In genomic region chr1:163035791-163036249, GRCh38 we compare ENCODE assay signal across 1 cellular context.
TF ChIP-seq lines count a peak whose summit lies in the region.

No MANE protein-coding gene starts in this region.

TF ChIP-seq in SK-N-SH, 30 proteins besides CTCF, POLR2A, EP300 and RAD21 (continued from another document):
- TF ChIP-seq, protein P1, sequence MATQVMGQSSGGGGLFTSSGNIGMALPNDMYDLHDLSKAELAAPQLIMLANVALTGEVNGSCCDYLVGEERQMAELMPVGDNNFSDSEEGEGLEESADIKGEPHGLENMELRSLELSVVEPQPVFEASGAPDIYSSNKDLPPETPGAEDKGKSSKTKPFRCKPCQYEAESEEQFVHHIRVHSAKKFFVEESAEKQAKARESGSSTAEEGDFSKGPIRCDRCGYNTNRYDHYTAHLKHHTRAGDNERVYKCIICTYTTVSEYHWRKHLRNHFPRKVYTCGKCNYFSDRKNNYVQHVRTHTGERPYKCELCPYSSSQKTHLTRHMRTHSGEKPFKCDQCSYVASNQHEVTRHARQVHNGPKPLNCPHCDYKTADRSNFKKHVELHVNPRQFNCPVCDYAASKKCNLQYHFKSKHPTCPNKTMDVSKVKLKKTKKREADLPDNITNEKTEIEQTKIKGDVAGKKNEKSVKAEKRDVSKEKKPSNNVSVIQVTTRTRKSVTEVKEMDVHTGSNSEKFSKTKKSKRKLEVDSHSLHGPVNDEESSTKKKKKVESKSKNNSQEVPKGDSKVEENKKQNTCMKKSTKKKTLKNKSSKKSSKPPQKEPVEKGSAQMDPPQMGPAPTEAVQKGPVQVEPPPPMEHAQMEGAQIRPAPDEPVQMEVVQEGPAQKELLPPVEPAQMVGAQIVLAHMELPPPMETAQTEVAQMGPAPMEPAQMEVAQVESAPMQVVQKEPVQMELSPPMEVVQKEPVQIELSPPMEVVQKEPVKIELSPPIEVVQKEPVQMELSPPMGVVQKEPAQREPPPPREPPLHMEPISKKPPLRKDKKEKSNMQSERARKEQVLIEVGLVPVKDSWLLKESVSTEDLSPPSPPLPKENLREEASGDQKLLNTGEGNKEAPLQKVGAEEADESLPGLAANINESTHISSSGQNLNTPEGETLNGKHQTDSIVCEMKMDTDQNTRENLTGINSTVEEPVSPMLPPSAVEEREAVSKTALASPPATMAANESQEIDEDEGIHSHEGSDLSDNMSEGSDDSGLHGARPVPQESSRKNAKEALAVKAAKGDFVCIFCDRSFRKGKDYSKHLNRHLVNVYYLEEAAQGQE (IDR thresholded peaks at IDR 0.05; ENCODE audit: low read depth, low read length) = 0 out of 2 replicates have a peak, but pooled peaks have one; percentile 41
- TF ChIP-seq NFIC (IDR thresholded peaks at IDR 0.05; ENCODE audit: borderline replicate concordance) (peak; percentile 93), YY1 (IDR thresholded peaks at IDR 0.05; ENCODE audit: low read depth) (peak; percentile 27; the same call in 1 of the 2 replicates), MEF2A (IDR thresholded peaks at IDR 0.05; ENCODE audit: borderline replicate concordance, low read depth) (0 out of 2 replicates have a peak, but pooled peaks have one; percentile 29), NRF1 (IDR thresholded peaks at IDR 0.05; ENCODE audit: low read depth, low read length) (no peak), FOSL2 (IDR thresholded peaks at IDR 0.05; ENCODE audit: borderline replicate concordance, low read depth) (peak; percentile 85), RFX5 (IDR thresholded peaks at IDR 0.05; ENCODE audit: low read length) (no peak), TCF12 (IDR thresholded peaks at IDR 0.05) (peak; percentile 90), MXI1 (IDR thresholded peaks at IDR 0.05; ENCODE audit: low read depth, low read length) (no peak), FOXJ3 (CRISPR knock-in tag; IDR thresholded peaks at IDR 0.05) (no peak), POLR2AphosphoS5 (IDR thresholded peaks at IDR 0.05; ENCODE audit: low read depth, low read length) (peak; percentile 76; the same call in 1 of the 2 replicates), ZBTB33 (IDR thresholded peaks at IDR 0.05; ENCODE audit: borderline replicate concordance, low read depth) (peak; percentile 64; the same call in 1 of the 2 replicates), TAF1 (IDR thresholded peaks at IDR 0.05; ENCODE audit: borderline replicate concordance, low read depth, low read length) (no peak), RXRA (IDR thresholded peaks at IDR 0.05; ENCODE audit: borderline replicate concordance, low read depth) (peak; percentile 97)
- TF ChIP-seq, protein P2, sequence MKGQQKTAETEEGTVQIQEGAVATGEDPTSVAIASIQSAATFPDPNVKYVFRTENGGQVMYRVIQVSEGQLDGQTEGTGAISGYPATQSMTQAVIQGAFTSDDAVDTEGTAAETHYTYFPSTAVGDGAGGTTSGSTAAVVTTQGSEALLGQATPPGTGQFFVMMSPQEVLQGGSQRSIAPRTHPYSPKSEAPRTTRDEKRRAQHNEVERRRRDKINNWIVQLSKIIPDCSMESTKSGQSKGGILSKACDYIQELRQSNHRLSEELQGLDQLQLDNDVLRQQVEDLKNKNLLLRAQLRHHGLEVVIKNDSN (IDR thresholded peaks at IDR 0.05; ENCODE audit: borderline replicate concordance, low read depth) = no peak
- TF ChIP-seq, protein P3, sequence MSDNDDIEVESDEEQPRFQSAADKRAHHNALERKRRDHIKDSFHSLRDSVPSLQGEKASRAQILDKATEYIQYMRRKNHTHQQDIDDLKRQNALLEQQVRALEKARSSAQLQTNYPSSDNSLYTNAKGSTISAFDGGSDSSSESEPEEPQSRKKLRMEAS (IDR thresholded peaks at IDR 0.05; ENCODE audit: low read depth) = peak; percentile 74
